25 cellular contexts compared by ENCODE assay signal in the genomic region with DNA sequence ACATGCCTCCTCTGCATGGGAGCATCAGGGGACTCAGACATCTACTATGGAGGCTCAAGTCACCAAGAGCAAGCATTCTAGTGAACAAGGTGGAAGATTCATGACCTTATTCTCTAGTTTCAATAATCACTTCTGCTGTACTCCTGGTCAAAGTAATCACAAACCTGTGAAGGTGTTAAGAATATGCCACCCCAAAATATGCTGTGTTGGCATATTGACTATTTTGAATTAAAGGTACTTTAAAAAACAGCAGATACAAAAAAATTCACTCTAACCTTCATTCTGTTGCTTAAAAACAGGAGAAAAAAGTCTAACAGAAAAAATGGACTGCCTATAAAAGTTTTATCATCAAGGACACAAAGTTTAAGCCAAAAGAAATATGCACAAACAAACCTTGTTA.
DNase-seq lines count a peak whose midpoint lies in the region; ATAC-seq, FAIRE-seq and TF ChIP-seq lines count a peak whose summit lies in the region.
"Had no signal": no experiment of that assay in that cellular context is flagged by ENCODE, and none has a peak within 500 bp of the region (broad histone marks: within the 10 kb centered on the region; RNA-seq: fewer than 3 reads in every experiment).

No MANE protein-coding gene starts in this region.

- ATAC-seq in HepG2: no peak
- no peak for ATAC-seq in right lobe of liver
- ATAC-seq in IMR-90 (ENCODE audit: low read depth): no peak
- ATAC-seq: GM12878 had no signal

- no peaks in the 10 kb centered on the region for H3K36me3 ChIP-seq in HepG2 (replicated peaks in 1 of 2; ENCODE audit: control insufficient read depth in 1 of 2, insufficient read depth in 2 of 2, low read length in 2 of 2)
- H3K36me3 ChIP-seq in right lobe of liver: no peaks in the 10 kb centered on the region
- no peaks in the 10 kb centered on the region for H3K36me3 ChIP-seq in IMR-90 (ENCODE audit: control insufficient read depth, insufficient read depth, low read length)
- H3K36me3 ChIP-seq in H1 (ENCODE audit: control insufficient read depth in 2 of 4, insufficient read depth in 4 of 4, low read length in 3 of 4): no peaks in the 10 kb centered on the region
- H3K36me3 ChIP-seq: BE2C, BLaER1 had no signal

- in situ Hi-C loops in HepG2 (cut with HindIII; ENCODE audit: extremely low pct_ligation_motif_present, low pct_unique_long_range_greater_than_20kb) (no loop called here), IMR-90 (cut with MboI; ENCODE audit: low sequenced_read_pairs) (no loop called here)

- H3K4me2 ChIP-seq in HepG2 (ENCODE audit: low read depth, low read length): no peak overlapping the region
- H3K4me2 ChIP-seq in IMR-90 (ENCODE audit: low read depth, low read length): no peak overlapping the region
- H3K4me2 ChIP-seq in H1 (ENCODE audit: insufficient read depth in 1 of 2, low read depth in 2 of 2, low read length in 2 of 2): no peak overlapping the region
- H3K4me2 ChIP-seq: BLaER1 had no signal

- peaks cover 1% of the 10 kb centered on the region; the same call in 1 of the 2 replicates for H3K23me2 ChIP-seq in H1 (ENCODE audit: low read depth, low read length)

- H3K79me1 ChIP-seq in IMR-90 (ENCODE audit: low read depth in 1 of 2, low read length in 2 of 2) (no peaks in the 10 kb centered on the region), H1 (ENCODE audit: low read depth, low read length) (no peaks in the 10 kb centered on the region)

- BruUV-seq in HepG2 (replicated peaks; lab: Mats Ljungman, UMichigan) (no TSS peak), IMR-90 (replicated peaks; lab: Mats Ljungman, UMichigan) (no TSS peak)

- H4K20me1 ChIP-seq in HepG2 (ENCODE audit: insufficient read depth, low read length): no peaks in the 10 kb centered on the region
- H4K20me1 ChIP-seq in IMR-90 (ENCODE audit: insufficient read depth, low read length): no peaks in the 10 kb centered on the region
- H4K20me1 ChIP-seq in H1 (replicated peaks in 1 of 2; ENCODE audit: control insufficient read depth in 1 of 2, insufficient read depth in 2 of 2, low read length in 2 of 2): no peaks in the 10 kb centered on the region
- H4K20me1 ChIP-seq: BLaER1 had no signal

- no peak overlapping the region for H3K56ac ChIP-seq in IMR-90 (ENCODE audit: extremely low read depth, insufficient read depth, low read length)
- H3K56ac ChIP-seq in H1 (replicated peaks; ENCODE audit: insufficient read length, low read depth, low read length): peak overlapping the region; percentile 59

- H3K79me2 ChIP-seq in HepG2 (ENCODE audit: insufficient read depth, low read length) (no peaks in the 10 kb centered on the region), H1 (ENCODE audit: control insufficient read depth in 1 of 2, insufficient read depth in 2 of 2, low read length in 2 of 2) (no peaks in the 10 kb centered on the region)

- H2AK5ac ChIP-seq in IMR-90 (ENCODE audit: low read depth, low read length): no peak overlapping the region
- H2AK5ac ChIP-seq in H1 (ENCODE audit: low read depth, low read length): no peak overlapping the region

- TF ChIP-seq POLR2A in HepG2 (IDR thresholded peaks at IDR 0.05; ENCODE audit: insufficient read depth in 1 of 2, low read depth in 2 of 2, low read length in 2 of 2): no peak
- no peak for TF ChIP-seq POLR2A in right lobe of liver (IDR thresholded peaks at IDR 0.05)
- no peak for TF ChIP-seq POLR2A in IMR-90 (IDR thresholded peaks at IDR 0.05; ENCODE audit: low read depth, low read length)
- TF ChIP-seq POLR2A in H1 (IDR thresholded peaks at IDR 0.05; ENCODE audit: control extremely low read depth in 1 of 2, low read depth in 2 of 2, low read length in 2 of 2): no peak

- H2BK5ac ChIP-seq in IMR-90 (ENCODE audit: low read depth, low read length, poor library complexity, severe bottlenecking): no peak overlapping the region
- H2BK5ac ChIP-seq in H1 (ENCODE audit: low read depth, low read length): no peak overlapping the region

- no peak overlapping the region for H2BK20ac ChIP-seq in IMR-90 (ENCODE audit: low read depth, low read length)
- no peak overlapping the region for H2BK20ac ChIP-seq in H1 (ENCODE audit: low read length)

- no peak for DNase-seq in HepG2 (ENCODE audit: low spot score)
- no peak for DNase-seq in right lobe of liver
- DNase-seq in IMR-90: no peak
- DNase-seq in H1 (ENCODE audit: low read depth in 1 of 2, low spot score in 2 of 2): no peak
- DNase-seq in NCI-H226: no peak
- DNase-seq in stimulated activated CD4-positive, alpha-beta T cell treated with anti-CD3 and anti-CD28 coated beads, Interleukin-2, amount 100 ng/mL, for 24 hours: no peak
- DNase-seq: ACHN; BE2C; C1 segment of cervical spinal cord; CD4-positive, alpha-beta memory T cell; CD4-positive, CD25-positive, alpha-beta regulatory T cell; CD8-positive, alpha-beta memory T cell; COR-L47; DMS 273 treated with DMSO at 0.1 percent for 48 hours; DMS153; DMS53; DMS79; DND-41; EL; GDM1 had no signal

- H3K4me3 ChIP-seq in HepG2 (replicated peaks in 1 of 3; ENCODE audit: insufficient read depth in 1 of 3, low read depth in 2 of 3, low read length in 3 of 3): no peak overlapping the region
- H3K4me3 ChIP-seq in right lobe of liver: no peak overlapping the region
- H3K4me3 ChIP-seq in IMR-90 (ENCODE audit: insufficient read depth, low read depth, low read length): no peak overlapping the region
- H3K4me3 ChIP-seq in H1 (ENCODE audit: extremely low read depth in 1 of 4, insufficient read depth in 2 of 4, low read depth in 3 of 4, low read length in 4 of 4): no peak overlapping the region
- H3K4me3 ChIP-seq: BLaER1, GM12878 had no signal

- H3K23ac ChIP-seq in IMR-90 (ENCODE audit: low read depth, low read length) (no peak overlapping the region), H1 (ENCODE audit: insufficient read length) (no peak overlapping the region)

- H4K8ac ChIP-seq in IMR-90 (ENCODE audit: low read depth in 2 of 2, low read length in 2 of 2): no peak overlapping the region
- no peak overlapping the region for H4K8ac ChIP-seq in H1 (ENCODE audit: extremely low read depth, insufficient read depth, low read length)

- H3K9me3 ChIP-seq in HepG2 (ENCODE audit: low read length) (peaks cover 92% of the 10 kb centered on the region), right lobe of liver (no peaks in the 10 kb centered on the region), IMR-90 (ENCODE audit: control insufficient read depth, insufficient read depth, low read length) (no peaks in the 10 kb centered on the region; the same call in 1 of the 2 replicates), H1 (ENCODE audit: insufficient read depth in 2 of 2, low read depth in 1 of 2, low read length in 1 of 2) (no peaks in the 10 kb centered on the region)
- H3K9me3 ChIP-seq: BE2C, BLaER1 had no signal

- TF ChIP-seq CTCF in HepG2 (CRISPR knock-in tag; IDR thresholded peaks at IDR 0.05) (no peak), right lobe of liver (IDR thresholded peaks at IDR 0.05) (no peak), IMR-90 (conservative IDR thresholded peaks at IDR 0.05; ENCODE audit: low read depth, low read length) (no peak), H1 (IDR thresholded peaks at IDR 0.05; ENCODE audit: control extremely low read depth in 1 of 3, insufficient read depth in 1 of 3, low read depth in 1 of 3, low read length in 3 of 3) (no peak)

- intact Hi-C loops in HepG2 (cut with micrococcal nuclease; ENCODE audit: unreplicated experiment): no loop called here
- intact Hi-C loops in right lobe of liver (cut with DNase I): no loop called here
- intact Hi-C loops in IMR-90 (cut with micrococcal nuclease): no loop called here

- CTCF ChIA-PET in HepG2 (lab: Yijun Ruan, JAX; ENCODE audit: low intra/inter-chr PET ratio, low total read pairs): no interaction called here
- CTCF ChIA-PET in IMR-90 (lab: Yijun Ruan, JAX): no interaction called here
- CTCF ChIA-PET in H1 (lab: Charles Lee; ENCODE audit: partially characterized antibody): no interaction called here

- H2BK12ac ChIP-seq in H1 (ENCODE audit: low read depth, low read length): no peak overlapping the region

- no peaks in the 10 kb centered on the region for H3K27me3 ChIP-seq in HepG2 (ENCODE audit: control insufficient read depth in 1 of 2, insufficient read depth in 2 of 2, low read length in 2 of 2)
- no peaks in the 10 kb centered on the region for H3K27me3 ChIP-seq in right lobe of liver
- H3K27me3 ChIP-seq in IMR-90 (ENCODE audit: control insufficient read depth, insufficient read depth, low read length): no peaks in the 10 kb centered on the region
- H3K27me3 ChIP-seq in H1 (replicated peaks in 1 of 4; ENCODE audit: control insufficient read depth in 3 of 4, extremely low read depth in 1 of 4, insufficient read depth in 3 of 4, low read length in 3 of 4): no peaks in the 10 kb centered on the region
- H3K27me3 ChIP-seq: BE2C, BLaER1 had no signal

- H3K4ac ChIP-seq in IMR-90 (ENCODE audit: low read depth, low read length) (no peak overlapping the region), H1 (replicated peaks; ENCODE audit: insufficient read length, low read depth, low read length) (no peak overlapping the region)

- H3K9ac ChIP-seq in HepG2 (ENCODE audit: insufficient read depth, low read depth, low read length) (no peak overlapping the region), IMR-90 (ENCODE audit: low read depth, low read length) (no peak overlapping the region), H1 (replicated peaks in 1 of 4; ENCODE audit: extremely low read depth in 1 of 4, low read depth in 3 of 4, low read length in 3 of 4) (no peak overlapping the region)
- H3K9ac ChIP-seq: BLaER1 had no signal

- no peaks in the 10 kb centered on the region for H3K9me1 ChIP-seq in IMR-90 (ENCODE audit: insufficient read depth, low read length)

- no peak overlapping the region for H2AK9ac ChIP-seq in IMR-90 (replicated peaks; ENCODE audit: low read depth, low read length, poor library complexity)

- H3K14ac ChIP-seq in IMR-90 (replicated peaks; ENCODE audit: low read depth, low read length) (no peak overlapping the region), H1 (ENCODE audit: insufficient read length) (no peak overlapping the region)

- H3K18ac ChIP-seq in IMR-90 (ENCODE audit: low read depth, low read length): no peak overlapping the region
- H3K18ac ChIP-seq in H1 (ENCODE audit: extremely low read depth, low read length): no peak overlapping the region

- no peak overlapping the region for H2BK120ac ChIP-seq in IMR-90 (ENCODE audit: low read depth, low read length)
- no peak overlapping the region for H2BK120ac ChIP-seq in H1 (replicated peaks; ENCODE audit: low read depth, low read length)

- no peak overlapping the region for H3K27ac ChIP-seq in HepG2 (ENCODE audit: extremely low read length, insufficient read depth, low read length)
- H3K27ac ChIP-seq in right lobe of liver: no peak overlapping the region
- no peak overlapping the region for H3K27ac ChIP-seq in IMR-90 (ENCODE audit: insufficient read depth, low read length)
- no peak overlapping the region for H3K27ac ChIP-seq in H1 (ENCODE audit: low read depth, low read length)
- H3K27ac ChIP-seq: 22Rv1, BLaER1 had no signal

- no peak overlapping the region for H4K5ac ChIP-seq in IMR-90 (ENCODE audit: low read depth, low read length)
- no peak overlapping the region for H4K5ac ChIP-seq in H1 (ENCODE audit: insufficient read length, low read depth, low read length)

- POLR2A ChIA-PET in HepG2 (lab: Yijun Ruan, JAX) (no interaction called here), IMR-90 (lab: Charles Lee; ENCODE audit: unreplicated experiment) (no interaction called here), H1 (lab: Charles Lee; ENCODE audit: partially characterized antibody) (no interaction called here)

- TF ChIP-seq EP300 in HepG2 (IDR thresholded peaks at IDR 0.05; ENCODE audit: low read depth in 2 of 2, low read length in 2 of 2) (no peak), HepG2 (CRISPR knock-in tag; IDR thresholded peaks at IDR 0.05; ENCODE audit: borderline replicate concordance) (no peak), H1 (IDR thresholded peaks at IDR 0.05; ENCODE audit: borderline replicate concordance in 1 of 2, low read depth in 2 of 2, low read length in 2 of 2) (no peak)

- dilution Hi-C loops in IMR-90 (cut with HindIII; ENCODE audit: low sequenced_read_pairs, unreplicated experiment): no loop called here

- H3K4me1 ChIP-seq in HepG2 (ENCODE audit: insufficient read depth, low read length) (no peaks in the 10 kb centered on the region), right lobe of liver (no peaks in the 10 kb centered on the region), IMR-90 (ENCODE audit: control insufficient read depth, insufficient read depth, low read length) (no peaks in the 10 kb centered on the region), H1 (replicated peaks in 1 of 4; ENCODE audit: control insufficient read depth in 3 of 4, insufficient read depth in 4 of 4, low read length in 3 of 4) (no peaks in the 10 kb centered on the region)
- H3K4me1 ChIP-seq: BE2C, BLaER1 had no signal

- TF ChIP-seq RAD21 in HepG2 (CRISPR knock-in tag; IDR thresholded peaks at IDR 0.05): no peak
- TF ChIP-seq RAD21 in IMR-90 (IDR thresholded peaks at IDR 0.05; ENCODE audit: low read length): no peak
- TF ChIP-seq RAD21 in H1 (IDR thresholded peaks at IDR 0.05 in 1 of 2, conservative IDR thresholded peaks at IDR 0.05 in 1 of 2; ENCODE audit: low read depth in 2 of 2, low read length in 2 of 2): no peak

- no peak overlapping the region for H4K91ac ChIP-seq in IMR-90 (ENCODE audit: insufficient read depth, low read depth, low read length)
- H4K91ac ChIP-seq in H1 (replicated peaks; ENCODE audit: insufficient read length, low read length): no peak overlapping the region

- H2BK15ac ChIP-seq in IMR-90 (ENCODE audit: low read depth, low read length) (no peak overlapping the region), H1 (ENCODE audit: low read length) (no peak overlapping the region)

- FAIRE-seq in HepG2 (lab: Jason Lieb, UNC) (no peak), H1 (lab: Jason Lieb, UNC) (no peak)
- FAIRE-seq: GM12892, GM18507 had no signal

- H2AFZ ChIP-seq in HepG2 (ENCODE audit: low read length): no peak overlapping the region
- no peak overlapping the region for H2AFZ ChIP-seq in IMR-90 (replicated peaks; ENCODE audit: low read length, poor library complexity)
- no peak overlapping the region for H2AFZ ChIP-seq in H1 (ENCODE audit: low read length)

Comparison
In these comparisons a context has a peak if more than half of its experiments do, and no peak if none do; other contexts are left out.
1. Of the 41 proteins assayed by ChIP-seq in both HepG2 and H1: peak only in HepG2: none; only in H1: none; in both: MAFK; in neither: 40.